9 cellular contexts compared by ENCODE assay signal in the genomic region with DNA sequence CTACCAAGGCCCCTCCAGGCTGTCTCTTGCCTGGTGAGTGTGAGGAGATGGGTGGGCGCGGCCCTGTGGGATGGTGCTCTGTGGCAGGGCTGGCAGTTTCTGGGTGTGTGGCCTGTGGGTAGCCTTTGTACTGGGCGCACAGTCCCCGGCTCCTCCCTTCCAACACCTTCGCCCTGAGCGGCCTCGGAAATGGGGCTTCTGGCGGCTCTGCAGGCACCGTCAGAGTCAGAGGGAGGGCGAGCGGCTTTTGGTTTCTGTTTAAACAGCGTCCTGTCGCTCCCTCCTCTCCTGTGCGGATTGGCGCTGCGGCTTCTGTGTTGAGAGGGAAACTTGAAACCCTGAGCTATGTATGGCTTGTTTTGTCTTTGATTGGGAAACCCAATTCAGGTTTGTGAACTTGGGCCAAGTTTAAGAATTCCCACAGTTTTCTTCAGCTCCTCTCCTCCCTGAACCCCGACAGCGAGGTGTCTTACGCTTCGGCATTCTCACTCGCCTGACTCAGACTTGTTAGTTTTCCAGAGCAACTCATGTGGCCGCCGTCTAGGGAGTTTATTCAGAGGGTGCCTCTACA.
DNase-seq lines count a peak whose midpoint lies in the region; ATAC-seq lines count a peak whose summit lies in the region.
"Had no signal": no experiment of that assay in that cellular context is flagged by ENCODE, and none has a peak within 500 bp of the region (broad histone marks: within the 10 kb centered on the region; RNA-seq: fewer than 3 reads in every experiment).

No MANE protein-coding gene starts in this region.

- H3K9me3 ChIP-seq in KOPT-K1 (ENCODE audit: insufficient read depth, low read length, poor library complexity, severe bottlenecking) = no peaks in the 10 kb centered on the region
- H3K9me3 ChIP-seq: neutrophil had no signal

- H3K27me3 Mint-ChIP-seq in stimulated activated memory B cell treated with anti-CD40 and anti-IgM and Interleukin-4, amounts not matched to agents 10 μg/mL and 1 μg/mL and 100 μg/mL, for 72 hours = no peaks in the 10 kb centered on the region

- no peak for ATAC-seq in stimulated activated memory B cell treated with anti-CD40 and anti-IgM and Interleukin-4, amounts not matched to agents 10 μg/mL and 1 μg/mL and 100 μg/mL, for 72 hours

- peak; percentile 23 for DNase-seq in activated T-helper 1 cell treated with Interleukin-2 at 50 U/mL for 16 hours (ENCODE audit: low read depth)
- DNase-seq in fibroblast of the conjunctiva (ENCODE audit: low read depth) = peak; percentile 53
- peak; percentile 43 for DNase-seq in stimulated activated CD4-positive, alpha-beta T cell treated with anti-CD3 and anti-CD28 coated beads, Interleukin-1b, Interleukin-23, amount 100 ng/mL, for 48 hours
- no peak for DNase-seq in NCI-H1694 (lab: John Stamatoyannopoulos, UW)
- DNase-seq in effector CD8-positive, alpha-beta T cell (lab: John Stamatoyannopoulos, UW) = no peak
- DNase-seq in HuH-7 (ENCODE audit: low spot score) = no peak

- no peak overlapping the region for H3K27ac Mint-ChIP-seq in stimulated activated memory B cell treated with anti-CD40 and anti-IgM and Interleukin-4, amounts not matched to agents 10 μg/mL and 1 μg/mL and 100 μg/mL, for 72 hours

- H3K9me3 Mint-ChIP-seq in stimulated activated memory B cell treated with anti-CD40 and anti-IgM and Interleukin-4, amounts not matched to agents 10 μg/mL and 1 μg/mL and 100 μg/mL, for 72 hours = no peaks in the 10 kb centered on the region

- no peak overlapping the region for H3K4me3 Mint-ChIP-seq in stimulated activated memory B cell treated with anti-CD40 and anti-IgM and Interleukin-4, amounts not matched to agents 10 μg/mL and 1 μg/mL and 100 μg/mL, for 72 hours

- peaks cover 13% of the 10 kb centered on the region; the same call in 1 of the 2 replicates for H3K36me3 ChIP-seq in KOPT-K1 (ENCODE audit: insufficient read depth, low read length)
- H3K36me3 ChIP-seq: neutrophil had no signal

- H3K4me1 Mint-ChIP-seq in stimulated activated memory B cell treated with anti-CD40 and anti-IgM and Interleukin-4, amounts not matched to agents 10 μg/mL and 1 μg/mL and 100 μg/mL, for 72 hours = peaks cover 15% of the 10 kb centered on the region

- peaks cover 30% of the 10 kb centered on the region for H3K36me3 Mint-ChIP-seq in stimulated activated memory B cell treated with anti-CD40 and anti-IgM and Interleukin-4, amounts not matched to agents 10 μg/mL and 1 μg/mL and 100 μg/mL, for 72 hours

- H3K27ac ChIP-seq in KOPT-K1 (ENCODE audit: low read depth, low read length, poor library complexity, severe bottlenecking) = peak overlapping the region; percentile 77
- H3K27ac ChIP-seq: neutrophil had no signal

Comparison
In these comparisons a context has a peak if more than half of its experiments do, and no peak if none do; other contexts are left out.
1. DNase-seq: peak in activated T-helper 1 cell treated with Interleukin-2 at 50 U/mL for 16 hours (single experiment), fibroblast of the conjunctiva (single experiment) and stimulated activated CD4-positive, alpha-beta T cell treated with anti-CD3 and anti-CD28 coated beads, Interleukin-1b, Interleukin-23, amount 100 ng/mL, for 48 hours (single experiment); none in NCI-H1694 (single experiment), effector CD8-positive, alpha-beta T cell (single experiment) and HuH-7 (single experiment).